25 cellular contexts compared by ENCODE assay signal in genomic region chr7:84354866-84355265, GRCh38.
A peak's percentile ranks its signal among the peaks of the same experiment; 100 is the strongest.
DNase-seq lines count a peak whose midpoint lies in the region; ATAC-seq, FAIRE-seq and TF ChIP-seq lines count a peak whose summit lies in the region.
"Had no signal": no experiment of that assay in that cellular context is flagged by ENCODE, and none has a peak within 500 bp of the region (broad histone marks: within the 10 kb centered on the region; RNA-seq: fewer than 3 reads in every experiment).

No MANE protein-coding gene starts in this region.

- TF ChIP-seq POLR2A in HCT116 (IDR thresholded peaks at IDR 0.05; ENCODE audit: borderline replicate concordance, extremely low read depth, insufficient read depth, insufficient read length): no peak

- H3K4me1 ChIP-seq in HCT116 (ENCODE audit: control insufficient read depth in 1 of 2, insufficient read depth in 2 of 2, low read length in 2 of 2) (no peaks in the 10 kb centered on the region), astrocyte (ENCODE audit: insufficient read depth, low read length) (no peaks in the 10 kb centered on the region)
- H3K4me1 ChIP-seq: BE2C, SJCRH30 had no signal

- no peaks in the 10 kb centered on the region for H3K36me3 ChIP-seq in HCT116 (ENCODE audit: control insufficient read depth in 1 of 2, insufficient read depth in 2 of 2, low read length in 2 of 2)
- no peaks in the 10 kb centered on the region for H3K36me3 ChIP-seq in astrocyte (ENCODE audit: insufficient read depth, low read length)
- H3K36me3 ChIP-seq in neural cell (ENCODE audit: insufficient read depth, low read length): no peaks in the 10 kb centered on the region
- H3K36me3 ChIP-seq: BE2C, SJCRH30 had no signal

- H3K79me2 ChIP-seq in HCT116 (ENCODE audit: insufficient read depth, low read length): no peaks in the 10 kb centered on the region
- H3K79me2 ChIP-seq in astrocyte (ENCODE audit: insufficient read depth, low read length): no peaks in the 10 kb centered on the region
- no peaks in the 10 kb centered on the region for H3K79me2 ChIP-seq in neural cell (replicated peaks; ENCODE audit: insufficient read depth, low read length)

- no peak for ATAC-seq in HCT116
- ATAC-seq: HepG2, Panc1 had no signal

- no peaks in the 10 kb centered on the region for H3K27me3 Mint-ChIP-seq in astrocyte (ENCODE audit: low read depth, unreplicated experiment)
- no peaks in the 10 kb centered on the region for H3K27me3 Mint-ChIP-seq in T-helper 2 cell treated with Interferon-gamma antibody and Interleukin-4, amounts not matched to agents 5 μg/mL and 100 μg/mL, for 36 hours (ENCODE audit: low read depth)
- H3K27me3 Mint-ChIP-seq: CD4-positive, CD25-positive, alpha-beta regulatory T cell had no signal

- BruUV-seq in HCT116 (replicated peaks; lab: Mats Ljungman, UMichigan): no TSS peak

- no peak overlapping the region for H3K9ac ChIP-seq in HCT116 (ENCODE audit: low read length)
- no peak overlapping the region for H3K9ac ChIP-seq in astrocyte (ENCODE audit: low read length)
- no peak overlapping the region for H3K9ac ChIP-seq in neural cell (ENCODE audit: low read length)

- H3K27ac Mint-ChIP-seq in astrocyte (ENCODE audit: unreplicated experiment): no peak overlapping the region
- no peak overlapping the region for H3K27ac Mint-ChIP-seq in T-helper 2 cell treated with Interferon-gamma antibody and Interleukin-4, amounts not matched to agents 5 μg/mL and 100 μg/mL, for 36 hours
- H3K27ac Mint-ChIP-seq: CD4-positive, CD25-positive, alpha-beta regulatory T cell had no signal

- H3K27me3 ChIP-seq in HCT116 (ENCODE audit: insufficient read depth, low read length) (no peaks in the 10 kb centered on the region), astrocyte (ENCODE audit: insufficient read depth, low read length) (no peaks in the 10 kb centered on the region), neural cell (ENCODE audit: insufficient read depth, low read depth, low read length) (no peaks in the 10 kb centered on the region)
- H3K27me3 ChIP-seq: BE2C, SJCRH30 had no signal

- no peak overlapping the region for H3K4me2 ChIP-seq in HCT116 (ENCODE audit: low read length)
- H3K4me2 ChIP-seq in astrocyte (ENCODE audit: low read length): no peak overlapping the region
- H3K4me2 ChIP-seq in neural cell (ENCODE audit: low read length): no peak overlapping the region

- DNase-seq in AG10803 (ENCODE audit: low read depth) (peak; percentile 76), HCT116 (ENCODE audit: low read depth, low spot score) (no peak), astrocyte (ENCODE audit: low read depth) (no peak), NCI-H1417 treated with DMSO at 0.1 percent for 48 hours (lab: John Stamatoyannopoulos, UW) (no peak), islet precursor cell (no peak), NCI-H226 (no peak)
- DNase-seq in T-helper 2 cell treated with Interferon-gamma antibody and Interleukin-4, amounts not matched to agents 5 μg/mL and 100 μg/mL, for 36 hours (ENCODE audit: low spot score): no peak
- DNase-seq: 8988T; BE2C; CD4-positive, CD25-positive, alpha-beta regulatory T cell; COR-L47; DMS79; KBM-7; MM.1S; NCI-H1048; NCI-H1436; NCI-H187 treated with DMSO at 0.1 percent for 48 hours; NCI-H510A treated with DMSO at 0.1 percent for 48 hours; NCI-H748 treated with DMSO at 0.1 percent for 48 hours; SJCRH30 had no signal

- peak; percentile 23 for FAIRE-seq in astrocyte (lab: Jason Lieb, UNC)
- FAIRE-seq: H1, HepG2 had no signal

- RAD21 ChIA-PET in HCT116 (lab: Charles Lee; ENCODE audit: low non-redundant PET in 1 of 2, low total read pairs in 2 of 2, uncharacterized antibody in 2 of 2, unreplicated experiment in 2 of 2): no interaction called here

- H3F3A ChIP-seq in neural cell (ENCODE audit: insufficient read depth, low read length, poor library complexity, severe bottlenecking): no peaks in the 10 kb centered on the region

- peak overlapping the region; percentile 72 for H2AFZ ChIP-seq in HCT116 (ENCODE audit: low read depth, low read length, poor library complexity, severe bottlenecking)
- no peak overlapping the region for H2AFZ ChIP-seq in astrocyte (ENCODE audit: low read depth, low read length)
- H2AFZ ChIP-seq in neural cell (ENCODE audit: low read depth, low read length): peak overlapping the region; percentile 4

- TF ChIP-seq CTCF in AG10803 (conservative IDR thresholded peaks at IDR 0.05; ENCODE audit: low read length) (no peak), HCT116 (IDR thresholded peaks at IDR 0.05 in 2 of 3, conservative IDR thresholded peaks at IDR 0.05 in 1 of 3; ENCODE audit: borderline replicate concordance in 1 of 3, insufficient read depth in 1 of 3, low read depth in 2 of 3, low read length in 2 of 3) (no peak), astrocyte (IDR thresholded peaks at IDR 0.05; ENCODE audit: insufficient read depth, low read depth, low read length) (no peak), neural cell (IDR thresholded peaks at IDR 0.05; ENCODE audit: poor library complexity, severe bottlenecking) (no peak)

- H4K20me1 ChIP-seq in HCT116 (ENCODE audit: insufficient read depth): no peaks in the 10 kb centered on the region
- H4K20me1 ChIP-seq in astrocyte (ENCODE audit: insufficient read depth, low read length): no peaks in the 10 kb centered on the region
- no peaks in the 10 kb centered on the region for H4K20me1 ChIP-seq in neural cell (ENCODE audit: insufficient read depth)

- H3K4me1 Mint-ChIP-seq in astrocyte (ENCODE audit: low read depth, unreplicated experiment): no peaks in the 10 kb centered on the region
- no peaks in the 10 kb centered on the region for H3K4me1 Mint-ChIP-seq in T-helper 2 cell treated with Interferon-gamma antibody and Interleukin-4, amounts not matched to agents 5 μg/mL and 100 μg/mL, for 36 hours (ENCODE audit: low read depth)
- H3K4me1 Mint-ChIP-seq: CD4-positive, CD25-positive, alpha-beta regulatory T cell had no signal

- TF ChIP-seq EP300 in neural cell (conservative IDR thresholded peaks at IDR 0.05; ENCODE audit: poor library complexity, severe bottlenecking): no peak

- H3K9me3 Mint-ChIP-seq in astrocyte (ENCODE audit: unreplicated experiment): peaks cover 2% of the 10 kb centered on the region
- no peaks in the 10 kb centered on the region for H3K9me3 Mint-ChIP-seq in T-helper 2 cell treated with Interferon-gamma antibody and Interleukin-4, amounts not matched to agents 5 μg/mL and 100 μg/mL, for 36 hours

- no peak overlapping the region for H3K4me3 Mint-ChIP-seq in astrocyte (ENCODE audit: unreplicated experiment)
- H3K4me3 Mint-ChIP-seq in T-helper 2 cell treated with Interferon-gamma antibody and Interleukin-4, amounts not matched to agents 5 μg/mL and 100 μg/mL, for 36 hours: no peak overlapping the region
- H3K4me3 Mint-ChIP-seq: CD4-positive, CD25-positive, alpha-beta regulatory T cell had no signal

- no peaks in the 10 kb centered on the region for H3K9me3 ChIP-seq in HCT116 (ENCODE audit: control insufficient read depth in 1 of 2, insufficient read depth in 1 of 2, low read depth in 1 of 2, low read length in 2 of 2)
- H3K9me3 ChIP-seq in astrocyte (ENCODE audit: insufficient read depth, low read depth, low read length): no peaks in the 10 kb centered on the region
- no peaks in the 10 kb centered on the region for H3K9me3 ChIP-seq in neural cell (ENCODE audit: low read length)
- H3K9me3 ChIP-seq: BE2C had no signal

- H3K27ac ChIP-seq in HCT116 (ENCODE audit: low read depth, low read length) (no peak overlapping the region), astrocyte (ENCODE audit: low read depth, low read length) (no peak overlapping the region), neural cell (ENCODE audit: low read length) (no peak overlapping the region)
- H3K27ac ChIP-seq: HL-60, SJCRH30 had no signal

- CTCF ChIA-PET in HCT116 (lab: Charles Lee): no interaction called here

- intact Hi-C loops in HCT116 (cut with micrococcal nuclease): no loop called here

- H3K4me3 ChIP-seq in AG10803 (ENCODE audit: low read length) (no peak overlapping the region), HCT116 (replicated peaks in 1 of 2; ENCODE audit: low read depth in 1 of 2, low read length in 2 of 2) (no peak overlapping the region), astrocyte (ENCODE audit: insufficient read depth, low read depth, low read length) (no peak overlapping the region), neural cell (ENCODE audit: low read length) (no peak overlapping the region)
- H3K4me3 ChIP-seq: SJCRH30 had no signal

- TF ChIP-seq RAD21 in HCT116 (IDR thresholded peaks at IDR 0.05; ENCODE audit: low read depth) (no peak), neural cell (conservative IDR thresholded peaks at IDR 0.05) (no peak)

- H3K9me2 ChIP-seq in HCT116 (ENCODE audit: insufficient read depth): no peaks in the 10 kb centered on the region; the same call in 1 of the 2 replicates
- no peaks in the 10 kb centered on the region for H3K9me2 ChIP-seq in neural cell (ENCODE audit: insufficient read depth, low read length)

- H3K36me3 Mint-ChIP-seq in astrocyte (ENCODE audit: low read depth, unreplicated experiment): no peaks in the 10 kb centered on the region
- H3K36me3 Mint-ChIP-seq in T-helper 2 cell treated with Interferon-gamma antibody and Interleukin-4, amounts not matched to agents 5 μg/mL and 100 μg/mL, for 36 hours (ENCODE audit: low read depth): no peaks in the 10 kb centered on the region
- H3K36me3 Mint-ChIP-seq: CD4-positive, CD25-positive, alpha-beta regulatory T cell had no signal

- POLR2A ChIA-PET in HCT116 (lab: Charles Lee): no interaction called here

TF ChIP-seq in HCT116, 20 proteins besides CTCF, POLR2A, EP300 and RAD21 (continues in another document):
- TF ChIP-seq EZH2 (IDR thresholded peaks at IDR 0.05) (no peak), CEBPB (IDR thresholded peaks at IDR 0.05; ENCODE audit: low read depth) (no peak), SIN3A (IDR thresholded peaks at IDR 0.05; ENCODE audit: low read depth) (no peak), FOSL1 (IDR thresholded peaks at IDR 0.05; ENCODE audit: low read depth) (no peak), JUND (IDR thresholded peaks at IDR 0.05) (no peak), SRF (IDR thresholded peaks at IDR 0.05; ENCODE audit: low read depth) (no peak), ATF3 (IDR thresholded peaks at IDR 0.05) (no peak)

TF ChIP-seq in neural cell, 6 proteins besides CTCF, POLR2A, EP300 and RAD21 (continues in another document):
- no peak for TF ChIP-seq TAF1 (IDR thresholded peaks at IDR 0.05; ENCODE audit: low read depth)
